In genomic region chr4:87932718-87933136, GRCh38 we compare ENCODE assay signal across 21 cellular contexts. TPM values are rescaled to one million over a fixed set of nuclear protein-coding genes. Genes with fewer than 3 reads are reported as not detected.
"Had no signal": no experiment of that assay in that cellular context is flagged by ENCODE, and none has a peak within 500 bp of the region (broad histone marks: within the 10 kb centered on the region; RNA-seq: fewer than 3 reads in every experiment).

No MANE protein-coding gene starts in this region.

- H3K27me3 Mint-ChIP-seq: brain; stimulated activated naive B cell treated with anti-CD40 and anti-IgM and Interleukin-4, amounts not matched to agents 10 μg/mL and 1 μg/mL and 100 μg/mL, for 72 hours had no signal

- H3K9me3 ChIP-seq: neutrophil had no signal

- H3K79me2 ChIP-seq: parathyroid adenoma had no signal

- H3K4me3 ChIP-seq: lung, smooth muscle cell, tibial artery had no signal

- H3K36me3 ChIP-seq: neutrophil, tibial artery had no signal

- H3K4me2 ChIP-seq: smooth muscle cell had no signal

- H3K9ac ChIP-seq: parathyroid adenoma had no signal

- H3K4me1 ChIP-seq: parathyroid adenoma, tibial artery had no signal

- H3K36me3 Mint-ChIP-seq: activated CD4-positive, alpha-beta memory T cell treated with anti-CD3 and anti-CD28 coated beads for 36 hours; activated naive CD8-positive, alpha-beta T cell treated with anti-CD3 and anti-CD28 coated beads for 36 hours; brain; natural killer cell treated with Interleukin-12 subunit alpha and Interleukin-12 subunit beta and Interleukin-15 and Interleukin-18, amount 100 ng/mL, for 72 hours had no signal

- H3K9me3 Mint-ChIP-seq: natural killer cell treated with Interleukin-12 subunit alpha and Interleukin-12 subunit beta and Interleukin-15 and Interleukin-18, amount 100 ng/mL, for 72 hours had no signal

- H3K4me1 Mint-ChIP-seq: activated B cell treated with CpG ODN at 0.5 μM for 24 hours; activated naive CD8-positive, alpha-beta T cell treated with anti-CD3 and anti-CD28 coated beads for 36 hours; brain; stimulated activated naive B cell treated with anti-CD40 and anti-IgM and Interleukin-4, amounts not matched to agents 10 μg/mL and 1 μg/mL and 100 μg/mL, for 72 hours had no signal

- H3K4me3 Mint-ChIP-seq: activated B cell treated with CpG ODN at 0.5 μM for 24 hours; activated CD4-positive, alpha-beta memory T cell treated with anti-CD3 and anti-CD28 coated beads for 36 hours; activated naive CD8-positive, alpha-beta T cell treated with anti-CD3 and anti-CD28 coated beads for 36 hours; brain; mesothelial cell of epicardium; natural killer cell treated with Interleukin-12 subunit alpha and Interleukin-12 subunit beta and Interleukin-15 and Interleukin-18, amount 100 ng/mL, for 72 hours; stimulated activated naive B cell treated with anti-CD40 and anti-IgM and Interleukin-4, amounts not matched to agents 10 μg/mL and 1 μg/mL and 100 μg/mL, for 72 hours had no signal

- H3K27ac ChIP-seq: neutrophil, parathyroid adenoma, tibial artery had no signal

- H3K27ac Mint-ChIP-seq: activated B cell treated with CpG ODN at 0.5 μM for 24 hours; activated CD4-positive, alpha-beta memory T cell treated with anti-CD3 and anti-CD28 coated beads for 36 hours; activated naive CD8-positive, alpha-beta T cell treated with anti-CD3 and anti-CD28 coated beads for 36 hours; brain; mesothelial cell of epicardium; natural killer cell treated with Interleukin-12 subunit alpha and Interleukin-12 subunit beta and Interleukin-15 and Interleukin-18, amount 100 ng/mL, for 72 hours; stimulated activated naive B cell treated with anti-CD40 and anti-IgM and Interleukin-4, amounts not matched to agents 10 μg/mL and 1 μg/mL and 100 μg/mL, for 72 hours had no signal

- H3K27me3 ChIP-seq: neutrophil, tibial artery had no signal

- DNase-seq: activated B cell treated with CpG ODN at 0.5 μM for 24 hours; activated CD4-positive, alpha-beta memory T cell treated with anti-CD3 and anti-CD28 coated beads for 36 hours; activated CD4-positive, alpha-beta T cell treated with anti-CD3 and anti-CD28 coated beads for 4 hours; activated naive CD8-positive, alpha-beta T cell treated with anti-CD3 and anti-CD28 coated beads for 36 hours; activated T-cell treated with anti-CD3 and anti-CD28 coated beads for 4 hours; caudate nucleus; erythroblast; foreskin melanocyte; glutamatergic neuron; hippocampal formation; stimulated activated CD4-positive, alpha-beta T cell treated with anti-CD3 and anti-CD28 coated beads, Interleukin-4, amount 100 ng/mL, for 24 hours; stimulated activated naive B cell treated with anti-CD40 and anti-IgM and Interleukin-4, amounts not matched to agents 10 μg/mL and 1 μg/mL and 100 μg/mL, for 72 hours; tibial artery had no signal

- ATAC-seq: natural killer cell treated with Interleukin-12 subunit alpha and Interleukin-12 subunit beta and Interleukin-15 and Interleukin-18, amount 100 ng/mL, for 72 hours; sciatic nerve; stimulated activated naive B cell treated with anti-CD40 and anti-IgM and Interleukin-4, amounts not matched to agents 10 μg/mL and 1 μg/mL and 100 μg/mL, for 72 hours had no signal

- H2AFZ ChIP-seq: parathyroid adenoma had no signal

RNA-seq across cellular contexts. Expression of gene SPP1, which starts 42.8 kb away (rescaled TPM):
- total RNA-seq: activated B cell treated with CpG ODN at 0.5 μM for 24 hours; natural killer cell treated with Interleukin-12 subunit alpha and Interleukin-12 subunit beta and Interleukin-15 and Interleukin-18, amount 100 ng/mL, for 72 hours had no signal
